In genomic region chr3:29880809-29881208, GRCh38 we compare ENCODE assay signal across 24 cellular contexts.
"Had no signal": no experiment of that assay in that cellular context is flagged by ENCODE, and none has a peak within 500 bp of the region (broad histone marks: within the 10 kb centered on the region; RNA-seq: fewer than 3 reads in every experiment).

No MANE protein-coding gene starts in this region.

- H3K4me1 Mint-ChIP-seq: activated B cell treated with CpG ODN at 0.5 μM for 24 hours; activated CD4-positive, alpha-beta T cell treated with anti-CD3 and anti-CD28 coated beads, Interleukin-2, amount 10 ng/mL, durations not matched to agents 24 days and 14 days; activated CD8-positive, alpha-beta memory T cell treated with anti-CD3 and anti-CD28 coated beads, Interleukin-2, amount 10 ng/mL, durations not matched to agents 7 days and 5 days; brain; T-helper 17 cell had no signal

- H3K27ac ChIP-seq: PC-9 had no signal

- H3K9me3 Mint-ChIP-seq: activated B cell treated with CpG ODN at 0.5 μM for 24 hours; activated CD4-positive, alpha-beta T cell treated with anti-CD3 and anti-CD28 coated beads, Interleukin-2, amount 10 ng/mL, durations not matched to agents 24 days and 14 days; activated T-cell treated with anti-CD3 and anti-CD28 coated beads, Interleukin-2, amount 50 U/mL, for 4 hours; brain had no signal

- H3K27me3 Mint-ChIP-seq: activated B cell treated with CpG ODN at 0.5 μM for 24 hours; activated CD4-positive, alpha-beta T cell treated with anti-CD3 and anti-CD28 coated beads, Interleukin-2, amount 10 ng/mL, durations not matched to agents 24 days and 14 days; brain; T-helper 17 cell had no signal

- H3K4me3 ChIP-seq: PC-9 had no signal

- H3K27ac Mint-ChIP-seq: activated B cell treated with CpG ODN at 0.5 μM for 24 hours; activated CD4-positive, alpha-beta T cell treated with anti-CD3 and anti-CD28 coated beads, Interleukin-2, amount 10 ng/mL, durations not matched to agents 24 days and 14 days; activated CD8-positive, alpha-beta memory T cell treated with anti-CD3 and anti-CD28 coated beads, Interleukin-2, amount 10 ng/mL, durations not matched to agents 7 days and 5 days; activated naive CD8-positive, alpha-beta T cell; brain; T-helper 17 cell had no signal

- DNase-seq: activated B cell treated with CpG ODN at 0.5 μM for 24 hours; activated CD4-positive, alpha-beta T cell treated with anti-CD3 and anti-CD28 coated beads for 1 hour; activated CD4-positive, alpha-beta T cell treated with anti-CD3 and anti-CD28 coated beads, Interleukin-2, amount 10 ng/mL, durations not matched to agents 24 days and 14 days; activated CD4-positive, alpha-beta T cell treated with anti-CD3 and anti-CD28 coated beads, Interleukin-2, amount 50 U/mL, for 48 hours; activated CD8-positive, alpha-beta memory T cell treated with anti-CD3 and anti-CD28 coated beads, Interleukin-2, amount 10 ng/mL, durations not matched to agents 7 days and 5 days; activated effector memory CD4-positive, alpha-beta T cell treated with anti-CD3 and anti-CD28 coated beads, Interleukin-2, amount 50 U/mL, for 16 hours; activated naive CD4-positive, alpha-beta T cell treated with Interleukin-2 at 50 U/mL for 16 hours; activated T-cell treated with anti-CD3 and anti-CD28 coated beads, Interleukin-2, amount 50 U/mL, for 4 hours; amygdala; Kasumi-1; KBM-7; NCI-H1105 treated with DMSO at 0.1 percent for 48 hours; NCI-H1436 treated with DMSO at 0.1 percent for 48 hours; NCI-H187; NCI-H2081; NCI-H510A treated with DMSO at 0.1 percent for 48 hours; NCI-H69; NK-92 treated with Interleukin-12 subunit alpha and Interleukin-12 subunit beta, amount 100 ng/mL, for 24 hours; PC-9; SIG-M5; T-helper 17 cell; T-helper 9 cell had no signal

- H3K4me2 ChIP-seq: PC-9 had no signal

- H3K36me3 Mint-ChIP-seq: activated CD8-positive, alpha-beta memory T cell treated with anti-CD3 and anti-CD28 coated beads, Interleukin-2, amount 10 ng/mL, durations not matched to agents 7 days and 5 days; activated naive CD8-positive, alpha-beta T cell; brain had no signal

- H2AFZ ChIP-seq: PC-9 had no signal

- ATAC-seq: activated CD8-positive, alpha-beta memory T cell treated with anti-CD3 and anti-CD28 coated beads, Interleukin-2, amount 10 ng/mL, durations not matched to agents 7 days and 5 days; activated T-cell treated with anti-CD3 and anti-CD28 coated beads, Interleukin-2, amount 50 U/mL, for 4 hours; T-helper 17 cell had no signal

- H3K4me3 Mint-ChIP-seq: activated B cell treated with CpG ODN at 0.5 μM for 24 hours; activated CD4-positive, alpha-beta T cell treated with anti-CD3 and anti-CD28 coated beads, Interleukin-2, amount 10 ng/mL, durations not matched to agents 24 days and 14 days; activated CD8-positive, alpha-beta memory T cell treated with anti-CD3 and anti-CD28 coated beads, Interleukin-2, amount 10 ng/mL, durations not matched to agents 7 days and 5 days; activated naive CD8-positive, alpha-beta T cell; activated T-cell treated with anti-CD3 and anti-CD28 coated beads, Interleukin-2, amount 50 U/mL, for 4 hours; brain; T-helper 17 cell had no signal
